In the genomic region with DNA sequence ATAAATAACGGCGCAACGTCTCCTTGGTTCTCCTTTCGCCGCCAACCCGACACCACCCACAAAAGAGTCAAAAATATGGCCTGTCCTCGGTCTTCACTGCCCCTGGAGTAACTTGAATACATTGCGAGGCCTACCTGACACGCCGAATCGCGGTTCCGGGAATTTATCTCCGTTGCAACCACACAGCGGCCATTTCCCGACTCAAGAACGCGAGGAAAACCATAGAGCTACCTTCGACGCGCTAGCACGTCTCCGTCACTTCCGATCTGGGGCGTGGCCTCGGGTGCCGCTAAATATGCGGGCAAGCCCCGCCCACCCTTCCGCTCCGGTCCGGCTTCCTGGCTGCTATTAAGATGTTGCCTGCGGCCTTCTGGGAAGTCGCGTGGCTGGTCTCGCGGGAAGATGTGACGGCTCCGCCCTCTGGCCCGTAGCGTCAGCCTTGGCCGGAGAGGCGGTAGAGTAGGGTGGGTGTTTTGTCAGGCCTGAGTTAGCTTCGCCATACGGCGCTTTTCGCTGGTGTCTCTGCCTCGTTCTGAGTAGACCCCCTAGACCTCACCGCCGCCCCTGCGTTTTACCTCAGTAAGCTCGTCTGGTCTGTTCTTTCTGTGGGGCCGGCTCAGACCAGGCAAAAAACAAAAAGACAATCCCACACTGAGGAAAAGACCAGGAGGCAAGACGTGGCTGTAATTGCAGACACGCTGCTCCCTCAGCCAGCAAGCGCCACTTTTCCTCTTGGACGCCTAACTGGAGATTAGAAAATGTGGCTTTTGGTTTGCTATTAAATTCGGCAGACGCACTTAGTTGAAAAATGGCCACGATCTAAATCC, we compare ENCODE assay signal across 1 cellular context.
TF ChIP-seq lines count a peak whose summit lies in the region.

A gene with protein sequence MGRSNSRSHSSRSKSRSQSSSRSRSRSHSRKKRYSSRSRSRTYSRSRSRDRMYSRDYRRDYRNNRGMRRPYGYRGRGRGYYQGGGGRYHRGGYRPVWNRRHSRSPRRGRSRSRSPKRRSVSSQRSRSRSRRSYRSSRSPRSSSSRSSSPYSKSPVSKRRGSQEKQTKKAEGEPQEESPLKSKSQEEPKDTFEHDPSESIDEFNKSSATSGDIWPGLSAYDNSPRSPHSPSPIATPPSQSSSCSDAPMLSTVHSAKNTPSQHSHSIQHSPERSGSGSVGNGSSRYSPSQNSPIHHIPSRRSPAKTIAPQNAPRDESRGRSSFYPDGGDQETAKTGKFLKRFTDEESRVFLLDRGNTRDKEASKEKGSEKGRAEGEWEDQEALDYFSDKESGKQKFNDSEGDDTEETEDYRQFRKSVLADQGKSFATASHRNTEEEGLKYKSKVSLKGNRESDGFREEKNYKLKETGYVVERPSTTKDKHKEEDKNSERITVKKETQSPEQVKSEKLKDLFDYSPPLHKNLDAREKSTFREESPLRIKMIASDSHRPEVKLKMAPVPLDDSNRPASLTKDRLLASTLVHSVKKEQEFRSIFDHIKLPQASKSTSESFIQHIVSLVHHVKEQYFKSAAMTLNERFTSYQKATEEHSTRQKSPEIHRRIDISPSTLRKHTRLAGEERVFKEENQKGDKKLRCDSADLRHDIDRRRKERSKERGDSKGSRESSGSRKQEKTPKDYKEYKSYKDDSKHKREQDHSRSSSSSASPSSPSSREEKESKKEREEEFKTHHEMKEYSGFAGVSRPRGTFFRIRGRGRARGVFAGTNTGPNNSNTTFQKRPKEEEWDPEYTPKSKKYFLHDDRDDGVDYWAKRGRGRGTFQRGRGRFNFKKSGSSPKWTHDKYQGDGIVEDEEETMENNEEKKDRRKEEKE (minus strand): TSS at position 268 of the 827 bp plus-strand sequence. CDS start 9,980 bp downstream, outside the sequence.

TF ChIP-seq in HepG2, 621 proteins besides CTCF, POLR2A, EP300 and RAD21 (continued from another document and continues in another):
- TF ChIP-seq, protein P1, sequence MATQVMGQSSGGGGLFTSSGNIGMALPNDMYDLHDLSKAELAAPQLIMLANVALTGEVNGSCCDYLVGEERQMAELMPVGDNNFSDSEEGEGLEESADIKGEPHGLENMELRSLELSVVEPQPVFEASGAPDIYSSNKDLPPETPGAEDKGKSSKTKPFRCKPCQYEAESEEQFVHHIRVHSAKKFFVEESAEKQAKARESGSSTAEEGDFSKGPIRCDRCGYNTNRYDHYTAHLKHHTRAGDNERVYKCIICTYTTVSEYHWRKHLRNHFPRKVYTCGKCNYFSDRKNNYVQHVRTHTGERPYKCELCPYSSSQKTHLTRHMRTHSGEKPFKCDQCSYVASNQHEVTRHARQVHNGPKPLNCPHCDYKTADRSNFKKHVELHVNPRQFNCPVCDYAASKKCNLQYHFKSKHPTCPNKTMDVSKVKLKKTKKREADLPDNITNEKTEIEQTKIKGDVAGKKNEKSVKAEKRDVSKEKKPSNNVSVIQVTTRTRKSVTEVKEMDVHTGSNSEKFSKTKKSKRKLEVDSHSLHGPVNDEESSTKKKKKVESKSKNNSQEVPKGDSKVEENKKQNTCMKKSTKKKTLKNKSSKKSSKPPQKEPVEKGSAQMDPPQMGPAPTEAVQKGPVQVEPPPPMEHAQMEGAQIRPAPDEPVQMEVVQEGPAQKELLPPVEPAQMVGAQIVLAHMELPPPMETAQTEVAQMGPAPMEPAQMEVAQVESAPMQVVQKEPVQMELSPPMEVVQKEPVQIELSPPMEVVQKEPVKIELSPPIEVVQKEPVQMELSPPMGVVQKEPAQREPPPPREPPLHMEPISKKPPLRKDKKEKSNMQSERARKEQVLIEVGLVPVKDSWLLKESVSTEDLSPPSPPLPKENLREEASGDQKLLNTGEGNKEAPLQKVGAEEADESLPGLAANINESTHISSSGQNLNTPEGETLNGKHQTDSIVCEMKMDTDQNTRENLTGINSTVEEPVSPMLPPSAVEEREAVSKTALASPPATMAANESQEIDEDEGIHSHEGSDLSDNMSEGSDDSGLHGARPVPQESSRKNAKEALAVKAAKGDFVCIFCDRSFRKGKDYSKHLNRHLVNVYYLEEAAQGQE (IDR thresholded peaks at IDR 0.05; ENCODE audit: borderline replicate concordance in 1 of 2, low read depth in 1 of 2, low read length in 2 of 2) = peak in 1 of 2 experiments; percentile 57; a peak in 1 of 4 replicates
- TF ChIP-seq, protein P2, sequence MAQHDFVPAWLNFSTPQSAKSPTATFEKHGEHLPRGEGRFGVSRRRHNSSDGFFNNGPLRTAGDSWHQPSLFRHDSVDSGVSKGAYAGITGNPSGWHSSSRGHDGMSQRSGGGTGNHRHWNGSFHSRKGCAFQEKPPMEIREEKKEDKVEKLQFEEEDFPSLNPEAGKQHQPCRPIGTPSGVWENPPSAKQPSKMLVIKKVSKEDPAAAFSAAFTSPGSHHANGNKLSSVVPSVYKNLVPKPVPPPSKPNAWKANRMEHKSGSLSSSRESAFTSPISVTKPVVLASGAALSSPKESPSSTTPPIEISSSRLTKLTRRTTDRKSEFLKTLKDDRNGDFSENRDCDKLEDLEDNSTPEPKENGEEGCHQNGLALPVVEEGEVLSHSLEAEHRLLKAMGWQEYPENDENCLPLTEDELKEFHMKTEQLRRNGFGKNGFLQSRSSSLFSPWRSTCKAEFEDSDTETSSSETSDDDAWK (CRISPR knock-in tag; IDR thresholded peaks at IDR 0.05) = no peak
- no peak for TF ChIP-seq RAD51 (IDR thresholded peaks at IDR 0.05; ENCODE audit: borderline replicate concordance)
- TF ChIP-seq SNRNP70 (IDR thresholded peaks at IDR 0.05; ENCODE audit: low read depth, low read length) = no peak
- no peak; the same call in 1 of the 2 replicates for TF ChIP-seq ZNF12 (CRISPR knock-in tag; IDR thresholded peaks at IDR 0.05)
- no peak for TF ChIP-seq CENPT (CRISPR knock-in tag; IDR thresholded peaks at IDR 0.05; ENCODE audit: low read depth)
- peak; percentile 6; the same call in 1 of the 2 replicates for TF ChIP-seq ZNF552 (CRISPR knock-in tag; IDR thresholded peaks at IDR 0.05; ENCODE audit: borderline replicate concordance)
- 0 out of 2 replicates have a peak, but pooled peaks have one; percentile 70 for TF ChIP-seq GTF3A (CRISPR knock-in tag; conservative IDR thresholded peaks at IDR 0.05)
- TF ChIP-seq, protein P3, sequence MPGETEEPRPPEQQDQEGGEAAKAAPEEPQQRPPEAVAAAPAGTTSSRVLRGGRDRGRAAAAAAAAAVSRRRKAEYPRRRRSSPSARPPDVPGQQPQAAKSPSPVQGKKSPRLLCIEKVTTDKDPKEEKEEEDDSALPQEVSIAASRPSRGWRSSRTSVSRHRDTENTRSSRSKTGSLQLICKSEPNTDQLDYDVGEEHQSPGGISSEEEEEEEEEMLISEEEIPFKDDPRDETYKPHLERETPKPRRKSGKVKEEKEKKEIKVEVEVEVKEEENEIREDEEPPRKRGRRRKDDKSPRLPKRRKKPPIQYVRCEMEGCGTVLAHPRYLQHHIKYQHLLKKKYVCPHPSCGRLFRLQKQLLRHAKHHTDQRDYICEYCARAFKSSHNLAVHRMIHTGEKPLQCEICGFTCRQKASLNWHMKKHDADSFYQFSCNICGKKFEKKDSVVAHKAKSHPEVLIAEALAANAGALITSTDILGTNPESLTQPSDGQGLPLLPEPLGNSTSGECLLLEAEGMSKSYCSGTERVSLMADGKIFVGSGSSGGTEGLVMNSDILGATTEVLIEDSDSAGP (CRISPR knock-in tag; IDR thresholded peaks at IDR 0.05; ENCODE audit: borderline replicate concordance) = peak; percentile 91; the same call in 1 of the 2 replicates
- no peak for TF ChIP-seq RORA (CRISPR knock-in tag; IDR thresholded peaks at IDR 0.05)
- peak; percentile 75 for TF ChIP-seq GABPA (IDR thresholded peaks at IDR 0.05; ENCODE audit: low read depth, low read length)
- peak; percentile 98 for TF ChIP-seq GABPA (CRISPR knock-in tag; IDR thresholded peaks at IDR 0.05; ENCODE audit: low read depth)
- 0 out of 2 replicates have a peak, but pooled peaks have one; percentile 51 for TF ChIP-seq ZNF75D (CRISPR knock-in tag; IDR thresholded peaks at IDR 0.05; ENCODE audit: borderline replicate concordance)
- no peak for TF ChIP-seq MAF1 (CRISPR knock-in tag; IDR thresholded peaks at IDR 0.05; ENCODE audit: borderline replicate concordance)
- TF ChIP-seq ZNF749 (CRISPR knock-in tag; IDR thresholded peaks at IDR 0.05; ENCODE audit: borderline replicate concordance) = no peak
- peak; percentile 40 for TF ChIP-seq ZNF225 (CRISPR knock-in tag; IDR thresholded peaks at IDR 0.05)
- TF ChIP-seq, protein P4, sequence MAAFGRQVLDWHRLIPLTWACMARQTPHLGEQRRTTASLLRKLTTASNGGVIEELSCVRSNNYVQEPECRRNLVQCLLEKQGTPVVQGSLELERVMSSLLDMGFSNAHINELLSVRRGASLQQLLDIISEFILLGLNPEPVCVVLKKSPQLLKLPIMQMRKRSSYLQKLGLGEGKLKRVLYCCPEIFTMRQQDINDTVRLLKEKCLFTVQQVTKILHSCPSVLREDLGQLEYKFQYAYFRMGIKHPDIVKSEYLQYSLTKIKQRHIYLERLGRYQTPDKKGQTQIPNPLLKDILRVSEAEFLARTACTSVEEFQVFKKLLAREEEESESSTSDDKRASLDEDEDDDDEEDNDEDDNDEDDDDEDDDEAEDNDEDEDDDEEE (CRISPR knock-in tag; IDR thresholded peaks at IDR 0.05) = no peak
- TF ChIP-seq DNMT1 (CRISPR knock-in tag; IDR thresholded peaks at IDR 0.05) = no peak
- TF ChIP-seq ONECUT2 (CRISPR knock-in tag; IDR thresholded peaks at IDR 0.05) = no peak
- peak; percentile 55; the same call in 1 of the 2 replicates for TF ChIP-seq PRMT3 (CRISPR knock-in tag; IDR thresholded peaks at IDR 0.05; ENCODE audit: borderline replicate concordance, low read depth)
- TF ChIP-seq EZH2 (conservative IDR thresholded peaks at IDR 0.05; ENCODE audit: low read depth, low read length) = no peak
- peak; percentile 26; the same call in 1 of the 2 replicates for TF ChIP-seq KLF15 (CRISPR knock-in tag; IDR thresholded peaks at IDR 0.05; ENCODE audit: borderline replicate concordance)
- TF ChIP-seq TBX3 (IDR thresholded peaks at IDR 0.05; ENCODE audit: borderline replicate concordance) = 0 out of 2 replicates have a peak, but pooled peaks have one; percentile 1
- no peak; the same call in 1 of the 2 replicates for TF ChIP-seq HOXA9 (CRISPR knock-in tag; IDR thresholded peaks at IDR 0.05; ENCODE audit: borderline replicate concordance)
- TF ChIP-seq, protein P5, sequence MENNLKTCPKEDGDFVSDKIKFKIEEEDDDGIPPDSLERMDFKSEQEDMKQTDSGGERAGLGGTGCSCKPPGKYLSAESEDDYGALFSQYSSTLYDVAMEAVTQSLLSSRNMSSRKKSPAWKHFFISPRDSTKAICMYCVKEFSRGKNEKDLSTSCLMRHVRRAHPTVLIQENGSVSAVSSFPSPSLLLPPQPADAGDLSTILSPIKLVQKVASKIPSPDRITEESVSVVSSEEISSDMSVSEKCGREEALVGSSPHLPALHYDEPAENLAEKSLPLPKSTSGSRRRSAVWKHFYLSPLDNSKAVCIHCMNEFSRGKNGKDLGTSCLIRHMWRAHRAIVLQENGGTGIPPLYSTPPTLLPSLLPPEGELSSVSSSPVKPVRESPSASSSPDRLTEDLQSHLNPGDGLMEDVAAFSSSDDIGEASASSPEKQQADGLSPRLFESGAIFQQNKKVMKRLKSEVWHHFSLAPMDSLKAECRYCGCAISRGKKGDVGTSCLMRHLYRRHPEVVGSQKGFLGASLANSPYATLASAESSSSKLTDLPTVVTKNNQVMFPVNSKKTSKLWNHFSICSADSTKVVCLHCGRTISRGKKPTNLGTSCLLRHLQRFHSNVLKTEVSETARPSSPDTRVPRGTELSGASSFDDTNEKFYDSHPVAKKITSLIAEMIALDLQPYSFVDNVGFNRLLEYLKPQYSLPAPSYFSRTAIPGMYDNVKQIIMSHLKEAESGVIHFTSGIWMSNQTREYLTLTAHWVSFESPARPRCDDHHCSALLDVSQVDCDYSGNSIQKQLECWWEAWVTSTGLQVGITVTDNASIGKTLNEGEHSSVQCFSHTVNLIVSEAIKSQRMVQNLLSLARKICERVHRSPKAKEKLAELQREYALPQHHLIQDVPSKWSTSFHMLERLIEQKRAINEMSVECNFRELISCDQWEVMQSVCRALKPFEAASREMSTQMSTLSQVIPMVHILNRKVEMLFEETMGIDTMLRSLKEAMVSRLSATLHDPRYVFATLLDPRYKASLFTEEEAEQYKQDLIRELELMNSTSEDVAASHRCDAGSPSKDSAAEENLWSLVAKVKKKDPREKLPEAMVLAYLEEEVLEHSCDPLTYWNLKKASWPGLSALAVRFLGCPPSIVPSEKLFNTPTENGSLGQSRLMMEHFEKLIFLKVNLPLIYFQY (CRISPR knock-in tag; IDR thresholded peaks at IDR 0.05; ENCODE audit: borderline replicate concordance) = no peak; the same call in 1 of the 2 replicates
- TF ChIP-seq ZNF143 (CRISPR knock-in tag; IDR thresholded peaks at IDR 0.05) = peak; percentile 90
- peak; percentile 60; the same call in 1 of the 2 replicates for TF ChIP-seq GLI4 (CRISPR knock-in tag; IDR thresholded peaks at IDR 0.05; ENCODE audit: borderline replicate concordance)
- TF ChIP-seq, protein P6, sequence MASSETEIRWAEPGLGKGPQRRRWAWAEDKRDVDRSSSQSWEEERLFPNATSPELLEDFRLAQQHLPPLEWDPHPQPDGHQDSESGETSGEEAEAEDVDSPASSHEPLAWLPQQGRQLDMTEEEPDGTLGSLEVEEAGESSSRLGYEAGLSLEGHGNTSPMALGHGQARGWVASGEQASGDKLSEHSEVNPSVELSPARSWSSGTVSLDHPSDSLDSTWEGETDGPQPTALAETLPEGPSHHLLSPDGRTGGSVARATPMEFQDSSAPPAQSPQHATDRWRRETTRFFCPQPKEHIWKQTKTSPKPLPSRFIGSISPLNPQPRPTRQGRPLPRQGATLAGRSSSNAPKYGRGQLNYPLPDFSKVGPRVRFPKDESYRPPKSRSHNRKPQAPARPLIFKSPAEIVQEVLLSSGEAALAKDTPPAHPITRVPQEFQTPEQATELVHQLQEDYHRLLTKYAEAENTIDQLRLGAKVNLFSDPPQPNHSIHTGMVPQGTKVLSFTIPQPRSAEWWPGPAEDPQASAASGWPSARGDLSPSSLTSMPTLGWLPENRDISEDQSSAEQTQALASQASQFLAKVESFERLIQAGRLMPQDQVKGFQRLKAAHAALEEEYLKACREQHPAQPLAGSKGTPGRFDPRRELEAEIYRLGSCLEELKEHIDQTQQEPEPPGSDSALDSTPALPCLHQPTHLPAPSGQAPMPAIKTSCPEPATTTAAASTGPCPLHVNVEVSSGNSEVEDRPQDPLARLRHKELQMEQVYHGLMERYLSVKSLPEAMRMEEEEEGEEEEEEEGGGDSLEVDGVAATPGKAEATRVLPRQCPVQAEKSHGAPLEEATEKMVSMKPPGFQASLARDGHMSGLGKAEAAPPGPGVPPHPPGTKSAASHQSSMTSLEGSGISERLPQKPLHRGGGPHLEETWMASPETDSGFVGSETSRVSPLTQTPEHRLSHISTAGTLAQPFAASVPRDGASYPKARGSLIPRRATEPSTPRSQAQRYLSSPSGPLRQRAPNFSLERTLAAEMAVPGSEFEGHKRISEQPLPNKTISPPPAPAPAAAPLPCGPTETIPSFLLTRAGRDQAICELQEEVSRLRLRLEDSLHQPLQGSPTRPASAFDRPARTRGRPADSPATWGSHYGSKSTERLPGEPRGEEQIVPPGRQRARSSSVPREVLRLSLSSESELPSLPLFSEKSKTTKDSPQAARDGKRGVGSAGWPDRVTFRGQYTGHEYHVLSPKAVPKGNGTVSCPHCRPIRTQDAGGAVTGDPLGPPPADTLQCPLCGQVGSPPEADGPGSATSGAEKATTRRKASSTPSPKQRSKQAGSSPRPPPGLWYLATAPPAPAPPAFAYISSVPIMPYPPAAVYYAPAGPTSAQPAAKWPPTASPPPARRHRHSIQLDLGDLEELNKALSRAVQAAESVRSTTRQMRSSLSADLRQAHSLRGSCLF (CRISPR knock-in tag; IDR thresholded peaks at IDR 0.05; ENCODE audit: borderline replicate concordance) = no peak
- TF ChIP-seq HNRNPLL (IDR thresholded peaks at IDR 0.05; ENCODE audit: low read depth, low read length, poor library complexity, severe bottlenecking) = peak; percentile 78
